Comparison of ENCODE assay signal across 11 cellular contexts in genomic region chr1:228150458-228151169, GRCh38. TPM values are rescaled to one million over a fixed set of nuclear protein-coding genes. Genes with fewer than 3 reads are reported as not detected.
A peak's percentile ranks its signal among the peaks of the same experiment; 100 is the strongest.
DNase-seq lines count a peak whose midpoint lies in the region; ATAC-seq and TF ChIP-seq lines count a peak whose summit lies in the region.
"Had no signal": no experiment of that assay in that cellular context is flagged by ENCODE, and none has a peak within 500 bp of the region (broad histone marks: within the 10 kb centered on the region; RNA-seq: fewer than 3 reads in every experiment).

No MANE protein-coding gene starts in this region.

- H3K4me1 Mint-ChIP-seq in nephron = no peaks in the 10 kb centered on the region
- H3K4me1 Mint-ChIP-seq in T-helper 2 cell treated with Interferon-gamma antibody and Interleukin-4, amounts not matched to agents 5 μg/mL and 100 μg/mL, for 36 hours (ENCODE audit: low read depth) = peaks cover 8% of the 10 kb centered on the region

- TF ChIP-seq CTCF in AG04450 (IDR thresholded peaks at IDR 0.05; ENCODE audit: low read depth, low read length) = no peak
- TF ChIP-seq CTCF in Panc1 (IDR thresholded peaks at IDR 0.05) = no peak
- TF ChIP-seq CTCF in foreskin fibroblast (IDR thresholded peaks at IDR 0.05; ENCODE audit: low read depth, low read length) = no peak
- no peak for TF ChIP-seq CTCF in nephron (IDR thresholded peaks at IDR 0.05; ENCODE audit: unreplicated experiment in 3 of 3)

- peak overlapping the region; percentile 39 for H3K4me3 ChIP-seq in AG04450 (ENCODE audit: low read depth, low read length)
- no peak overlapping the region for H3K4me3 ChIP-seq in Panc1 (ENCODE audit: low read depth in 2 of 2, low read length in 2 of 2)
- H3K4me3 ChIP-seq in foreskin fibroblast (ENCODE audit: low read depth in 1 of 2, low read length in 2 of 2) = no peak overlapping the region

- no TSS peak for BruUV-seq in Panc1 (replicated peaks; lab: Mats Ljungman, UMichigan)

- no peaks in the 10 kb centered on the region; the same call in 1 of the 2 replicates for H3K9me3 ChIP-seq in AG04450 (ENCODE audit: control insufficient read depth, insufficient read depth, low read length)
- H3K9me3 ChIP-seq in Panc1 (ENCODE audit: control insufficient read depth, insufficient read depth, low read depth, low read length) = no peaks in the 10 kb centered on the region

- H3K4me3 Mint-ChIP-seq in nephron = no peak overlapping the region
- no peak overlapping the region for H3K4me3 Mint-ChIP-seq in T-helper 2 cell treated with Interferon-gamma antibody and Interleukin-4, amounts not matched to agents 5 μg/mL and 100 μg/mL, for 36 hours
- H3K4me3 Mint-ChIP-seq: activated naive CD4-positive, alpha-beta T cell treated with anti-CD3 and anti-CD28 coated beads, Interleukin-2, amount 50 U/mL, for 24 hours had no signal

- peaks cover 28% of the 10 kb centered on the region for H3K4me1 ChIP-seq in Panc1 (ENCODE audit: control insufficient read depth, insufficient read depth, low read length)

- POLR2A ChIA-PET in AG04450 (lab: Yijun Ruan, JAX) = interaction anchor here (0.7 to 2.2 kb wide), 3 partner anchors 10 to 69 kb away, joined by 3 to 15 read pairs (median 4); partner anchors contain the start of genes ARF1 and IBA57
- POLR2A ChIA-PET in Panc1 (lab: Charles Lee) = no interaction called here

- peak overlapping the region in 2 of 3 experiments; percentile 46 to 89 for H3K27ac Mint-ChIP-seq in nephron
- H3K27ac Mint-ChIP-seq in T-helper 2 cell treated with Interferon-gamma antibody and Interleukin-4, amounts not matched to agents 5 μg/mL and 100 μg/mL, for 36 hours = no peak overlapping the region
- H3K27ac Mint-ChIP-seq: activated naive CD4-positive, alpha-beta T cell treated with anti-CD3 and anti-CD28 coated beads, Interleukin-2, amount 50 U/mL, for 24 hours had no signal

- H3K36me3 ChIP-seq in Panc1 (ENCODE audit: control insufficient read depth, insufficient read depth, low read length) = no peaks in the 10 kb centered on the region; the same call in 1 of the 2 replicates

- intact Hi-C loops in Panc1 (cut with micrococcal nuclease; ENCODE audit: unreplicated experiment) = no loop called here

- H3K9me3 Mint-ChIP-seq in nephron = no peaks in the 10 kb centered on the region
- H3K9me3 Mint-ChIP-seq in T-helper 2 cell treated with Interferon-gamma antibody and Interleukin-4, amounts not matched to agents 5 μg/mL and 100 μg/mL, for 36 hours = no peaks in the 10 kb centered on the region
- H3K9me3 Mint-ChIP-seq: activated naive CD4-positive, alpha-beta T cell treated with anti-CD3 and anti-CD28 coated beads, Interleukin-2, amount 50 U/mL, for 24 hours had no signal

- H3K36me3 Mint-ChIP-seq in nephron (ENCODE audit: low read depth) = no peaks in the 10 kb centered on the region
- H3K36me3 Mint-ChIP-seq in T-helper 2 cell treated with Interferon-gamma antibody and Interleukin-4, amounts not matched to agents 5 μg/mL and 100 μg/mL, for 36 hours (ENCODE audit: low read depth) = peaks cover 4% of the 10 kb centered on the region
- H3K36me3 Mint-ChIP-seq: activated naive CD4-positive, alpha-beta T cell treated with anti-CD3 and anti-CD28 coated beads, Interleukin-2, amount 50 U/mL, for 24 hours had no signal

- DNase-seq in AG04450 (ENCODE audit: low read depth, low spot score) (peak; percentile 65), Panc1 (ENCODE audit: low read depth, low spot score) (no peak), foreskin fibroblast (peak; percentile 72 to 92)
- DNase-seq in T-helper 2 cell treated with Interferon-gamma antibody and Interleukin-4, amounts not matched to agents 5 μg/mL and 100 μg/mL, for 36 hours (ENCODE audit: low spot score) = no peak
- DNase-seq: NCI-H526 had no signal

- CTCF ChIA-PET in AG04450 (lab: Charles Lee) (interaction anchor here (2.2 to 3.9 kb wide), 2 partner anchors 14 to 20 kb away, joined by 12 to 26 read pairs; partner anchors contain the start of gene IBA57), Panc1 (lab: Charles Lee) (no interaction called here)

- H3K27me3 ChIP-seq in AG04450 (ENCODE audit: control insufficient read depth, insufficient read depth, low read length) (no peaks in the 10 kb centered on the region), Panc1 (ENCODE audit: control insufficient read depth, insufficient read depth, low read length) (no peaks in the 10 kb centered on the region)

- H3K27ac ChIP-seq in AG04450 (ENCODE audit: low read depth, low read length) (peak overlapping the region; percentile 84), Panc1 (ENCODE audit: low read length) (no peak overlapping the region; the same call in 1 of the 2 replicates)

- in situ Hi-C loops in Panc1 (cut with HindIII; ENCODE audit: low pct_unique_long_range_greater_than_20kb, low sequenced_read_pairs) = no loop called here

- peak; percentile 38 for ATAC-seq in Panc1
- ATAC-seq in HG02870 (IDR thresholded peaks at IDR 0.05; ENCODE audit: unreplicated experiment) = no peak
- ATAC-seq in GM21515 (IDR thresholded peaks at IDR 0.05; ENCODE audit: unreplicated experiment) = no peak
- ATAC-seq in HG03571 (IDR thresholded peaks at IDR 0.05; ENCODE audit: unreplicated experiment) = no peak
- ATAC-seq: HCT116 had no signal

- H3K27me3 Mint-ChIP-seq in nephron (ENCODE audit: low read depth) = no peaks in the 10 kb centered on the region
- no peaks in the 10 kb centered on the region for H3K27me3 Mint-ChIP-seq in T-helper 2 cell treated with Interferon-gamma antibody and Interleukin-4, amounts not matched to agents 5 μg/mL and 100 μg/mL, for 36 hours (ENCODE audit: low read depth)
- H3K27me3 Mint-ChIP-seq: activated naive CD4-positive, alpha-beta T cell treated with anti-CD3 and anti-CD28 coated beads, Interleukin-2, amount 50 U/mL, for 24 hours had no signal

RNA-seq across cellular contexts. Expression of gene GJC2, which starts 0.9 kb away (rescaled TPM):
- polyA plus RNA-seq in AG04450 (2011; rRNA removed) = 1.2 and 1.8 TPM in 2 replicates
- 0.69 and 0.91 TPM in 2 replicates for polyA minus RNA-seq in AG04450 (2011; rRNA and poly(A)+ RNA removed)
- total RNA-seq in Panc1 (2021; ENCODE audit: unreplicated experiment) = 2.4 TPM
- polyA plus RNA-seq in Panc1 (2012; ENCODE audit: insufficient read length) = 4.4 TPM

RNA-seq across cellular contexts. Expression of gene GUK1, which starts 10.5 kb away (rescaled TPM):
- polyA plus RNA-seq in AG04450 (2011; rRNA removed) = 177 and 230 TPM in 2 replicates
- polyA minus RNA-seq in AG04450 (2011; rRNA and poly(A)+ RNA removed) = 59.6 and 84.3 TPM in 2 replicates
- total RNA-seq in Panc1 (2021; ENCODE audit: unreplicated experiment) = 188 TPM
- 362 TPM for polyA plus RNA-seq in Panc1 (2012; ENCODE audit: insufficient read length)

RNA-seq across cellular contexts. Expression of gene IBA57, which starts 15.0 kb away (rescaled TPM):
- polyA plus RNA-seq in AG04450 (2011; rRNA removed) = 1.4 and 1.7 TPM in 2 replicates
- polyA minus RNA-seq in AG04450 (2011; rRNA and poly(A)+ RNA removed) = 2.0 and 2.1 TPM in 2 replicates
- total RNA-seq in Panc1 (2021; ENCODE audit: unreplicated experiment) = 11.3 TPM
- 6.3 TPM for polyA plus RNA-seq in Panc1 (2012; ENCODE audit: insufficient read length)

RNA-seq across cellular contexts. Expression of gene MRPL55, which starts 41.5 kb away (rescaled TPM):
- polyA plus RNA-seq in AG04450 (2011; rRNA removed) = 33.4 and 52.9 TPM in 2 replicates
- 11.7 and 13.5 TPM in 2 replicates for polyA minus RNA-seq in AG04450 (2011; rRNA and poly(A)+ RNA removed)
- 53.0 TPM for total RNA-seq in Panc1 (2021; ENCODE audit: unreplicated experiment)
- 128 TPM for polyA plus RNA-seq in Panc1 (2012; ENCODE audit: insufficient read length)

RNA-seq across cellular contexts. Expression of gene C1orf35, which starts 47.5 kb away (rescaled TPM):
- 3.6 and 4.4 TPM in 2 replicates for polyA plus RNA-seq in AG04450 (2011; rRNA removed)
- polyA minus RNA-seq in AG04450 (2011; rRNA and poly(A)+ RNA removed) = 0.51 and 0.70 TPM in 2 replicates
- total RNA-seq in Panc1 (2021; ENCODE audit: unreplicated experiment) = 24.9 TPM
- 28.1 TPM for polyA plus RNA-seq in Panc1 (2012; ENCODE audit: insufficient read length)

Comparison
In these comparisons a context has a peak if more than half of its experiments do, and no peak if none do; other contexts are left out.
1. DNase-seq: peak in AG04450 (single experiment) and foreskin fibroblast (2 of 2); none in Panc1 (single experiment) and T-helper 2 cell treated with Interferon-gamma antibody and Interleukin-4, amounts not matched to agents 5 μg/mL and 100 μg/mL, for 36 hours (single experiment).